Comparison of ENCODE assay signal across 16 cellular contexts in genomic region chr3:71317749-71318458, GRCh38.
DNase-seq lines count a peak whose midpoint lies in the region; ATAC-seq, FAIRE-seq and TF ChIP-seq lines count a peak whose summit lies in the region.
"Had no signal": no experiment of that assay in that cellular context is flagged by ENCODE, and none has a peak within 500 bp of the region (broad histone marks: within the 10 kb centered on the region; RNA-seq: fewer than 3 reads in every experiment).

No MANE protein-coding gene starts in this region.

- peak; percentile 66 for FAIRE-seq in HepG2 (lab: Jason Lieb, UNC)

- H3K4me1 Mint-ChIP-seq in activated CD8-positive, alpha-beta T cell treated with anti-CD3 and anti-CD28 coated beads for 36 hours (ENCODE audit: low read depth) = peaks cover 43% of the 10 kb centered on the region
- H3K4me1 Mint-ChIP-seq in activated CD8-positive, alpha-beta T cell treated with anti-CD3 and anti-CD28 coated beads, Interleukin-2, amount 10 ng/mL, durations not matched to agents 7 days and 5 days (ENCODE audit: low read depth) = peaks cover 25% of the 10 kb centered on the region
- peaks cover 41% of the 10 kb centered on the region for H3K4me1 Mint-ChIP-seq in activated naive CD8-positive, alpha-beta T cell (ENCODE audit: low read depth)
- H3K4me1 Mint-ChIP-seq in type B pancreatic cell (ENCODE audit: unreplicated experiment) = peaks cover 19% of the 10 kb centered on the region

- no peak for ATAC-seq in activated CD8-positive, alpha-beta T cell treated with anti-CD3 and anti-CD28 coated beads for 36 hours
- no peak for ATAC-seq in activated CD8-positive, alpha-beta T cell treated with anti-CD3 and anti-CD28 coated beads, Interleukin-2, amount 10 ng/mL, durations not matched to agents 7 days and 5 days
- ATAC-seq in HepG2 (peak; percentile 85), GM21381 (IDR thresholded peaks at IDR 0.05; ENCODE audit: unreplicated experiment) (no peak)
- ATAC-seq: right cardiac atrium had no signal

- H3K27ac Mint-ChIP-seq in activated CD8-positive, alpha-beta T cell treated with anti-CD3 and anti-CD28 coated beads for 36 hours = peak overlapping the region; percentile 64
- no peak overlapping the region for H3K27ac Mint-ChIP-seq in activated CD8-positive, alpha-beta T cell treated with anti-CD3 and anti-CD28 coated beads, Interleukin-2, amount 10 ng/mL, durations not matched to agents 7 days and 5 days
- H3K27ac Mint-ChIP-seq in activated naive CD8-positive, alpha-beta T cell = peak overlapping the region; percentile 92
- peak overlapping the region; percentile 55 for H3K27ac Mint-ChIP-seq in type B pancreatic cell
- H3K27ac Mint-ChIP-seq: activated naive CD8-positive, alpha-beta T cell treated with anti-CD3 and anti-CD28 coated beads, Interleukin-2, amount 10 ng/mL, durations not matched to agents 7 days and 5 days; memory B cell had no signal

- H2AFZ ChIP-seq in HepG2 (ENCODE audit: low read length) = no peak overlapping the region

- intact Hi-C loops in activated CD8-positive, alpha-beta T cell treated with anti-CD3 and anti-CD28 coated beads for 36 hours (cut with micrococcal nuclease) = no loop called here
- intact Hi-C loops in HepG2 (cut with micrococcal nuclease; ENCODE audit: unreplicated experiment) = no loop called here

- no peak for TF ChIP-seq CTCF in activated CD8-positive, alpha-beta T cell treated with anti-CD3 and anti-CD28 coated beads for 36 hours (IDR thresholded peaks at IDR 0.05)
- TF ChIP-seq CTCF in HepG2 (CRISPR knock-in tag; IDR thresholded peaks at IDR 0.05) (no peak), type B pancreatic cell (conservative IDR thresholded peaks at IDR 0.05) (no peak)

- peaks cover 3% of the 10 kb centered on the region for H3K36me3 Mint-ChIP-seq in activated CD8-positive, alpha-beta T cell treated with anti-CD3 and anti-CD28 coated beads for 36 hours (ENCODE audit: low read depth)
- H3K36me3 Mint-ChIP-seq in activated CD8-positive, alpha-beta T cell treated with anti-CD3 and anti-CD28 coated beads, Interleukin-2, amount 10 ng/mL, durations not matched to agents 7 days and 5 days (ENCODE audit: low read depth) = peaks cover 2% of the 10 kb centered on the region
- H3K36me3 Mint-ChIP-seq in activated naive CD8-positive, alpha-beta T cell = peaks cover 7% of the 10 kb centered on the region
- H3K36me3 Mint-ChIP-seq in type B pancreatic cell = peaks cover 3% of the 10 kb centered on the region

- peak overlapping the region; percentile 55 for H3K4me2 ChIP-seq in HepG2 (ENCODE audit: low read depth, low read length)

- H3K27ac ChIP-seq in HepG2 (ENCODE audit: extremely low read length, insufficient read depth, low read length) = no peak overlapping the region
- H3K27ac ChIP-seq: dorsolateral prefrontal cortex, tibial artery had no signal

- H3K9me3 ChIP-seq in HepG2 (ENCODE audit: low read length) = no peaks in the 10 kb centered on the region
- H3K9me3 ChIP-seq: tibial artery had no signal

- no peak overlapping the region for H3K4me3 Mint-ChIP-seq in activated CD8-positive, alpha-beta T cell treated with anti-CD3 and anti-CD28 coated beads for 36 hours
- H3K4me3 Mint-ChIP-seq in activated CD8-positive, alpha-beta T cell treated with anti-CD3 and anti-CD28 coated beads, Interleukin-2, amount 10 ng/mL, durations not matched to agents 7 days and 5 days = no peak overlapping the region
- H3K4me3 Mint-ChIP-seq in activated naive CD8-positive, alpha-beta T cell = peak overlapping the region; percentile 59
- peak overlapping the region; percentile 28 for H3K4me3 Mint-ChIP-seq in type B pancreatic cell
- H3K4me3 Mint-ChIP-seq: activated naive CD8-positive, alpha-beta T cell treated with anti-CD3 and anti-CD28 coated beads, Interleukin-2, amount 10 ng/mL, durations not matched to agents 7 days and 5 days; memory B cell had no signal

- no TSS peak for BruUV-seq in HepG2 (replicated peaks; lab: Mats Ljungman, UMichigan)

- H3K9ac ChIP-seq in HepG2 (ENCODE audit: insufficient read depth, low read depth, low read length) = no peak overlapping the region

- TF ChIP-seq EP300 in HepG2 (IDR thresholded peaks at IDR 0.05; ENCODE audit: low read depth in 2 of 2, low read length in 2 of 2) = no peak
- TF ChIP-seq EP300 in HepG2 (CRISPR knock-in tag; IDR thresholded peaks at IDR 0.05; ENCODE audit: borderline replicate concordance) = no peak

- no peaks in the 10 kb centered on the region for H3K27me3 Mint-ChIP-seq in activated CD8-positive, alpha-beta T cell treated with anti-CD3 and anti-CD28 coated beads for 36 hours
- no peaks in the 10 kb centered on the region for H3K27me3 Mint-ChIP-seq in activated CD8-positive, alpha-beta T cell treated with anti-CD3 and anti-CD28 coated beads, Interleukin-2, amount 10 ng/mL, durations not matched to agents 7 days and 5 days (ENCODE audit: low read depth)
- no peaks in the 10 kb centered on the region for H3K27me3 Mint-ChIP-seq in activated naive CD8-positive, alpha-beta T cell
- no peaks in the 10 kb centered on the region for H3K27me3 Mint-ChIP-seq in type B pancreatic cell
- H3K27me3 Mint-ChIP-seq: activated naive CD8-positive, alpha-beta T cell treated with anti-CD3 and anti-CD28 coated beads, Interleukin-2, amount 10 ng/mL, durations not matched to agents 7 days and 5 days; memory B cell had no signal

- peaks cover 3% of the 10 kb centered on the region; the same call in 1 of the 2 replicates for H4K20me1 ChIP-seq in HepG2 (ENCODE audit: insufficient read depth, low read length)

- no peak for TF ChIP-seq RAD21 in HepG2 (CRISPR knock-in tag; IDR thresholded peaks at IDR 0.05)

- no peaks in the 10 kb centered on the region for H3K36me3 ChIP-seq in HepG2 (replicated peaks in 1 of 2; ENCODE audit: control insufficient read depth in 1 of 2, insufficient read depth in 2 of 2, low read length in 2 of 2)
- H3K36me3 ChIP-seq: tibial artery had no signal

- no peak for TF ChIP-seq POLR2A in HepG2 (IDR thresholded peaks at IDR 0.05; ENCODE audit: insufficient read depth in 1 of 2, low read depth in 2 of 2, low read length in 2 of 2)

- no peak overlapping the region for H3K4me3 ChIP-seq in HepG2 (replicated peaks in 1 of 3; ENCODE audit: insufficient read depth in 1 of 3, low read depth in 2 of 3, low read length in 3 of 3)
- H3K4me3 ChIP-seq: dorsolateral prefrontal cortex, tibial artery had no signal

- POLR2A ChIA-PET in activated CD8-positive, alpha-beta T cell treated with anti-CD3 and anti-CD28 coated beads for 36 hours (lab: Charles Lee) = interaction anchor here (1.2 kb wide), 1 partner anchor 110 kb away, joined by 3 read pairs; no protein-coding TSS in a partner anchor
- POLR2A ChIA-PET in activated CD8-positive, alpha-beta T cell treated with anti-CD3 and anti-CD28 coated beads, Interleukin-2, amount 10 ng/mL, durations not matched to agents 7 days and 5 days (lab: Charles Lee) = interaction anchor here (0.8 kb wide), 1 partner anchor 101 kb away, joined by 4 read pairs; no protein-coding TSS in a partner anchor
- POLR2A ChIA-PET in HepG2 (lab: Yijun Ruan, JAX) = no interaction called here

- WGBS in HepG2 (ENCODE audit: low lambda C conversion rate) = 53% methylated on average over 5 of the region's 5 CpGs

- CTCF ChIA-PET in activated CD8-positive, alpha-beta T cell treated with anti-CD3 and anti-CD28 coated beads for 36 hours (lab: Charles Lee) = no interaction called here
- CTCF ChIA-PET in activated CD8-positive, alpha-beta T cell treated with anti-CD3 and anti-CD28 coated beads, Interleukin-2, amount 10 ng/mL, durations not matched to agents 7 days and 5 days (lab: Charles Lee) = interaction anchor here (0.7 to 1.5 kb wide), 2 partner anchors 46 to 216 kb away, joined by 4 read pairs; no protein-coding TSS in a partner anchor
- CTCF ChIA-PET in HepG2 (lab: Yijun Ruan, JAX; ENCODE audit: low intra/inter-chr PET ratio, low total read pairs) = no interaction called here

- no peaks in the 10 kb centered on the region for H3K9me3 Mint-ChIP-seq in activated CD8-positive, alpha-beta T cell treated with anti-CD3 and anti-CD28 coated beads for 36 hours
- no peaks in the 10 kb centered on the region for H3K9me3 Mint-ChIP-seq in activated CD8-positive, alpha-beta T cell treated with anti-CD3 and anti-CD28 coated beads, Interleukin-2, amount 10 ng/mL, durations not matched to agents 7 days and 5 days (ENCODE audit: insufficient read depth)
- no peaks in the 10 kb centered on the region for H3K9me3 Mint-ChIP-seq in activated naive CD8-positive, alpha-beta T cell (ENCODE audit: low read depth)
- no peaks in the 10 kb centered on the region for H3K9me3 Mint-ChIP-seq in type B pancreatic cell
- H3K9me3 Mint-ChIP-seq: activated naive CD8-positive, alpha-beta T cell treated with anti-CD3 and anti-CD28 coated beads, Interleukin-2, amount 10 ng/mL, durations not matched to agents 7 days and 5 days; memory B cell had no signal

- H3K27me3 ChIP-seq in HepG2 (ENCODE audit: control insufficient read depth in 1 of 2, insufficient read depth in 2 of 2, low read length in 2 of 2) = no peaks in the 10 kb centered on the region
- H3K27me3 ChIP-seq: dorsolateral prefrontal cortex, tibial artery had no signal

- DNase-seq in activated CD8-positive, alpha-beta T cell treated with anti-CD3 and anti-CD28 coated beads for 36 hours = no peak
- DNase-seq in activated CD8-positive, alpha-beta T cell treated with anti-CD3 and anti-CD28 coated beads, Interleukin-2, amount 10 ng/mL, durations not matched to agents 7 days and 5 days = no peak
- peak; percentile 32 for DNase-seq in HepG2 (ENCODE audit: low spot score)
- no peak for DNase-seq in type B pancreatic cell (ENCODE audit: extremely low spot score, unreplicated experiment)
- DNase-seq in stimulated activated naive CD4-positive, alpha-beta T cell (lab: John Stamatoyannopoulos, UW) = no peak
- DNase-seq in stimulated activated CD4-positive, alpha-beta T cell treated with anti-CD3 and anti-CD28 coated beads, Interleukin-1b, Interleukin-23, amount 100 ng/mL, for 48 hours = no peak
- DNase-seq: ACHN; activated naive CD8-positive, alpha-beta T cell treated with anti-CD3 and anti-CD28 coated beads, Interleukin-2, amount 10 ng/mL, durations not matched to agents 7 days and 5 days; dorsolateral prefrontal cortex; head of caudate nucleus; NCI-H1105; right cardiac atrium; tibial artery had no signal

- peaks cover 49% of the 10 kb centered on the region for H3K4me1 ChIP-seq in HepG2 (ENCODE audit: insufficient read depth, low read length)
- H3K4me1 ChIP-seq: tibial artery had no signal

- in situ Hi-C loops in HepG2 (cut with HindIII; ENCODE audit: extremely low pct_ligation_motif_present, low pct_unique_long_range_greater_than_20kb) = no loop called here

- peaks cover 10% of the 10 kb centered on the region for H3K79me2 ChIP-seq in HepG2 (ENCODE audit: insufficient read depth, low read length)

Comparison
In these comparisons a context has a peak if more than half of its experiments do, and no peak if none do; other contexts are left out.
1. H3K4me3 Mint-ChIP-seq: peak in activated naive CD8-positive, alpha-beta T cell (single experiment) and type B pancreatic cell (single experiment); none in activated CD8-positive, alpha-beta T cell treated with anti-CD3 and anti-CD28 coated beads for 36 hours (single experiment) and activated CD8-positive, alpha-beta T cell treated with anti-CD3 and anti-CD28 coated beads, Interleukin-2, amount 10 ng/mL, durations not matched to agents 7 days and 5 days (single experiment).